In the genomic region with DNA sequence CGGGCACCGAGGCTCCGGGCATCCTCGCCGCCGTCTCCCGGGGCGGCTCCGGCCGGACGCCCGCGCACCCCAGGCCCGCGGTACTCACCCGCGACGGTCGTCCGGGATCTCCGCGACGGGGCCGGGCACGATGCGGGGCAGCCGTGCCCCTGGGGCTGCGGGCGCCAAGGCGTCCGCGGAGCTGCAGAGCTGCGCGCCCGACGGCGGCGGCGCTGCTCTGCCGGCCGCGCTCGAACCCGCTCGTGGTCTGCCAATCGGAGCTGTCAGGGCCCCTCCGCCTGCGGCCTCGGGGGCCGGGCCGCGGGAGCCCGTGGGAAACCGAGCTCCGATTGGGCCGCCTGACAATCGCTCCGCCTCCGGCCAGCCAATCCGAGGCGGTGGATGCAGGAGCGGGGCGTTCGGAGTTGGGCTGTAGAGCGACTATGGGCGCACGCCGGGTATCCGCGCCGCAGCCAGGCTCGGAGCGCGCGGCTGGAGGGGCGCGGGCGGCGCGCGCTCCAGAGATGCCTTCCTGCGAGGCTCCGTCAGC, we compare ENCODE assay signal across 8 cellular contexts.
DNase-seq lines count a peak whose midpoint lies in the region; ATAC-seq, FAIRE-seq and TF ChIP-seq lines count a peak whose summit lies in the region.

No MANE protein-coding gene starts in this region.

- peak; percentile 88 to 89 for DNase-seq in A549 (ENCODE audit: low read depth in 1 of 2, low spot score in 1 of 2)
- peak; percentile 98 for DNase-seq in NCI-H2227 treated with DMSO at 0.1 percent for 48 hours (lab: John Stamatoyannopoulos, UW)
- peak; percentile 95 for DNase-seq in activated CD4-positive, alpha-beta memory T cell treated with anti-CD3 and anti-CD28 coated beads for 36 hours
- peak; percentile 90 to 99 (median 94) for DNase-seq in dorsolateral prefrontal cortex
- peak; percentile 82 for DNase-seq in lung (ENCODE audit: low spot score)
- peak; percentile 83 to 92 (median 83) for DNase-seq in stimulated activated CD4-positive, alpha-beta T cell treated with anti-CD3 and anti-CD28 coated beads, TNF-alpha, amount 100 ng/mL, for 24 hours (ENCODE audit: low read depth in 3 of 3)

- POLR2A ChIA-PET in A549 (lab: Yijun Ruan, JAX), result interaction anchor here (0.7 to 0.8 kb wide), 2 partner anchors 143 to 192 kb away, joined by 4 to 5 read pairs; no protein-coding TSS in a partner anchor
- POLR2A ChIA-PET in activated CD4-positive, alpha-beta memory T cell treated with anti-CD3 and anti-CD28 coated beads for 36 hours (lab: Charles Lee), result interaction anchor here (0.6 to 1.2 kb wide), 9 partner anchors 9 to 379 kb away, joined by 3 to 5 read pairs (median 3); no protein-coding TSS in a partner anchor

- no peak overlapping the region for H3K27ac Mint-ChIP-seq in activated CD4-positive, alpha-beta memory T cell treated with anti-CD3 and anti-CD28 coated beads for 36 hours

- H3K9me3 Mint-ChIP-seq in activated CD4-positive, alpha-beta memory T cell treated with anti-CD3 and anti-CD28 coated beads for 36 hours, result no peaks in the 10 kb centered on the region

- TF ChIP-seq CTCF in A549 (IDR thresholded peaks at IDR 0.05), result no peak; the same call in 2 of the 3 replicates
- peak in 50 of 56 donors; percentile 6 to 74 (median 48) for TF ChIP-seq CTCF in dorsolateral prefrontal cortex (IDR thresholded peaks at IDR 0.05 in 54 of 56, conservative IDR thresholded peaks at IDR 0.05 in 2 of 56; ENCODE audit: low read depth in 1 of 56, partially characterized antibody in 56 of 56)
- peak; percentile 2 for TF ChIP-seq CTCF in lung (IDR thresholded peaks at IDR 0.05; ENCODE audit: control extremely low read depth, extremely low read depth)

- peak overlapping the region in 1 of 2 experiments; percentile 83; a peak in 5 of 6 replicates for H3K27ac ChIP-seq in A549
- peak overlapping the region in 47 of 59 donors; percentile 14 to 90 (median 68) for H3K27ac ChIP-seq in dorsolateral prefrontal cortex
- no peak overlapping the region for H3K27ac ChIP-seq in lung (ENCODE audit: low read depth in 1 of 2, low read length in 1 of 2)

- H3K4me3 ChIP-seq in A549 (peak overlapping the region; percentile 46), dorsolateral prefrontal cortex (peak overlapping the region; percentile 60 to 92 (median 79)), lung (peak overlapping the region; percentile 53)

- H3K4me1 ChIP-seq in A549 (peaks cover 15% of the 10 kb centered on the region; the same call in 1 of the 3 replicates), lung (ENCODE audit: control insufficient read depth in 2 of 2, insufficient read depth in 2 of 2, low read length in 2 of 2) (peaks cover 0 to 17% of the 10 kb centered on the region in 2 donors)

- no peak for FAIRE-seq in A549 (lab: Jason Lieb, UNC)

- no peak for TF ChIP-seq POLR2A in A549 (IDR thresholded peaks at IDR 0.05; ENCODE audit: low read length)

- WGBS in A549 (ENCODE audit: missing lambda C conversion rate), result no CpG with 5 or more reads among the region's 83 CpGs
- 0 to 1% methylated on average over 49 to 83 of the region's 83 CpGs for WGBS in lung, 2 donors

- intact Hi-C loops in activated CD4-positive, alpha-beta memory T cell treated with anti-CD3 and anti-CD28 coated beads for 36 hours (cut with micrococcal nuclease), result loop anchor here (1.0 to 5.0 kb wide), 8 partner anchors 50 to 377 kb away; partner anchors contain the start of genes SCAF4 and SOD1
- intact Hi-C loops in dorsolateral prefrontal cortex (cut with DNase I), result loop anchor here (2.0 to 5.0 kb wide), 4 partner anchors 42 to 212 kb away; no protein-coding TSS in a partner anchor

- H3K4me3 Mint-ChIP-seq in activated CD4-positive, alpha-beta memory T cell treated with anti-CD3 and anti-CD28 coated beads for 36 hours, result peak overlapping the region; percentile 85

- peak overlapping the region; percentile 97 for H3K4me2 ChIP-seq in A549

- no peaks in the 10 kb centered on the region for H3K9me3 ChIP-seq in A549
- no peaks in the 10 kb centered on the region for H3K9me3 ChIP-seq in lung (ENCODE audit: control insufficient read depth in 2 of 2, insufficient read depth in 1 of 2, low read length in 1 of 2)

- no peaks in the 10 kb centered on the region for H3K36me3 Mint-ChIP-seq in activated CD4-positive, alpha-beta memory T cell treated with anti-CD3 and anti-CD28 coated beads for 36 hours

- CTCF ChIA-PET in A549 (lab: Yijun Ruan, JAX), result interaction anchor here (0.6 to 6.1 kb wide), 9 partner anchors 11 to 365 kb away, joined by 3 to 29 read pairs (median 3); no protein-coding TSS in a partner anchor
- CTCF ChIA-PET in activated CD4-positive, alpha-beta memory T cell treated with anti-CD3 and anti-CD28 coated beads for 36 hours (lab: Charles Lee), result interaction anchor here (0.5 to 3.3 kb wide), 17 partner anchors 11 to 460 kb away, joined by 3 to 23 read pairs (median 4); partner anchors contain the start of gene TIAM1

- peaks cover 22% of the 10 kb centered on the region for H3K27me3 Mint-ChIP-seq in activated CD4-positive, alpha-beta memory T cell treated with anti-CD3 and anti-CD28 coated beads for 36 hours

- no peak for TF ChIP-seq EP300 in A549 (IDR thresholded peaks at IDR 0.05)

- H3K36me3 ChIP-seq in lung (ENCODE audit: control insufficient read depth in 2 of 2, insufficient read depth in 2 of 2, low read length in 2 of 2), result no peaks in the 10 kb centered on the region

- peak; percentile 96 for ATAC-seq in A549
- peak; percentile 85 for ATAC-seq in GM18861 (IDR thresholded peaks at IDR 0.05; ENCODE audit: unreplicated experiment)
- ATAC-seq in HG03103 (IDR thresholded peaks at IDR 0.05; ENCODE audit: low read depth, unreplicated experiment), result peak; percentile 77
- ATAC-seq in lung (ENCODE audit: insufficient read depth, low FRiP score), result peak; percentile 92

- TF ChIP-seq RAD21 in A549 (conservative IDR thresholded peaks at IDR 0.05 in 1 of 2, IDR thresholded peaks at IDR 0.05 in 1 of 2), result no peak

- peaks cover 0 to 9% (median 0%) of the 10 kb centered on the region in 45 donors for H3K27me3 ChIP-seq in dorsolateral prefrontal cortex
- peaks cover 5% of the 10 kb centered on the region for H3K27me3 ChIP-seq in lung (ENCODE audit: control insufficient read depth, insufficient read depth)

- H3K4me1 Mint-ChIP-seq in activated CD4-positive, alpha-beta memory T cell treated with anti-CD3 and anti-CD28 coated beads for 36 hours (ENCODE audit: low read depth), result peaks cover 30% of the 10 kb centered on the region

TF ChIP-seq in A549, 52 proteins besides CTCF, POLR2A, EP300 and RAD21:
- TF ChIP-seq MAFK (IDR thresholded peaks at IDR 0.05; ENCODE audit: partially characterized antibody) (no peak), NFE2L2 (conservative IDR thresholded peaks at IDR 0.05; ENCODE audit: low read length) (no peak), HOXB5 (CRISPR knock-in tag; IDR thresholded peaks at IDR 0.05) (no peak), FOXS1 (CRISPR knock-in tag; IDR thresholded peaks at IDR 0.05) (no peak)
- TF ChIP-seq, protein P1, sequence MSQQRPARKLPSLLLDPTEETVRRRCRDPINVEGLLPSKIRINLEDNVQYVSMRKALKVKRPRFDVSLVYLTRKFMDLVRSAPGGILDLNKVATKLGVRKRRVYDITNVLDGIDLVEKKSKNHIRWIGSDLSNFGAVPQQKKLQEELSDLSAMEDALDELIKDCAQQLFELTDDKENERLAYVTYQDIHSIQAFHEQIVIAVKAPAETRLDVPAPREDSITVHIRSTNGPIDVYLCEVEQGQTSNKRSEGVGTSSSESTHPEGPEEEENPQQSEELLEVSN (IDR thresholded peaks at IDR 0.05; ENCODE audit: borderline replicate concordance, low read depth), result no peak
- TF ChIP-seq, protein P2, sequence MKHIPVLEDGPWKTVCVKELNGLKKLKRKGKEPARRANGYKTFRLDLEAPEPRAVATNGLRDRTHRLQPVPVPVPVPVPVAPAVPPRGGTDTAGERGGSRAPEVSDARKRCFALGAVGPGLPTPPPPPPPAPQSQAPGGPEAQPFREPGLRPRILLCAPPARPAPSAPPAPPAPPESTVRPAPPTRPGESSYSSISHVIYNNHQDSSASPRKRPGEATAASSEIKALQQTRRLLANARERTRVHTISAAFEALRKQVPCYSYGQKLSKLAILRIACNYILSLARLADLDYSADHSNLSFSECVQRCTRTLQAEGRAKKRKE (CRISPR knock-in tag; IDR thresholded peaks at IDR 0.05; ENCODE audit: low read depth), result no peak

Comparison
In these comparisons a context has a peak if more than half of its experiments do, and no peak if none do; other contexts are left out.
1. H3K27ac ChIP-seq: peak in dorsolateral prefrontal cortex (47 of 59); none in lung (0 of 2).
2. Peak in every context shown above with its lines, with median percentiles within 50 percentile points of each other: ATAC-seq, DNase-seq and H3K4me3 ChIP-seq.